In genomic region chr3:79521221-79521848, GRCh38 we compare ENCODE assay signal across 8 cellular contexts.
A peak's percentile ranks its signal among the peaks of the same experiment; 100 is the strongest.
DNase-seq lines count a peak whose midpoint lies in the region; ATAC-seq and TF ChIP-seq lines count a peak whose summit lies in the region.

No MANE protein-coding gene starts in this region.

- H3K27ac ChIP-seq in Karpas-422 (ENCODE audit: low read length) = no peak overlapping the region
- no peak overlapping the region for H3K27ac ChIP-seq in CD8-positive, alpha-beta memory T cell (ENCODE audit: low read depth, low read length)

- H3K9ac ChIP-seq in Karpas-422 (ENCODE audit: low read length) = no peak overlapping the region

- H3K36me3 Mint-ChIP-seq in CD8-positive, alpha-beta memory T cell = no peaks in the 10 kb centered on the region

- no peak overlapping the region for H3K4me3 ChIP-seq in Karpas-422 (ENCODE audit: low read length)
- H3K4me3 ChIP-seq in CD8-positive, alpha-beta memory T cell (ENCODE audit: low read length) = no peak overlapping the region

- H3K4me1 ChIP-seq in Karpas-422 (ENCODE audit: low read length) = no peaks in the 10 kb centered on the region
- no peaks in the 10 kb centered on the region for H3K4me1 ChIP-seq in CD8-positive, alpha-beta memory T cell (ENCODE audit: insufficient read depth, low read length)

- H3K27ac Mint-ChIP-seq in CD8-positive, alpha-beta memory T cell = no peak overlapping the region

- no peaks in the 10 kb centered on the region for H3K9me3 ChIP-seq in Karpas-422 (ENCODE audit: low read length)
- H3K9me3 ChIP-seq in CD8-positive, alpha-beta memory T cell (ENCODE audit: low read length) = no peaks in the 10 kb centered on the region

- H3K4me2 ChIP-seq in Karpas-422 (ENCODE audit: low read depth, low read length, poor library complexity, severe bottlenecking) = no peak overlapping the region

- peaks cover 0 to 17% (median 13%) of the 10 kb centered on the region in 5 donors for H3K9me3 Mint-ChIP-seq in CD8-positive, alpha-beta memory T cell

- no peaks in the 10 kb centered on the region for H3K9me2 ChIP-seq in Karpas-422 (replicated peaks; ENCODE audit: insufficient read depth, low read length)

- no peaks in the 10 kb centered on the region for H4K20me1 ChIP-seq in Karpas-422 (ENCODE audit: insufficient read depth, low read depth, low read length)

- H3K27me3 ChIP-seq in Karpas-422 (ENCODE audit: low read length) = no peaks in the 10 kb centered on the region
- H3K27me3 ChIP-seq in CD8-positive, alpha-beta memory T cell (ENCODE audit: insufficient read depth, low read length, poor library complexity, severe bottlenecking) = no peaks in the 10 kb centered on the region

- ATAC-seq in GM21360 (IDR thresholded peaks at IDR 0.05; ENCODE audit: unreplicated experiment) = peak; percentile 79
- ATAC-seq in SK-N-SH treated with all-trans-retinoic acid at 6 μM for 48 hours = peak; percentile 83

- H3K36me3 ChIP-seq in Karpas-422 (ENCODE audit: insufficient read depth, low read length) = no peaks in the 10 kb centered on the region
- H3K36me3 ChIP-seq in CD8-positive, alpha-beta memory T cell (ENCODE audit: insufficient read depth, low read length) = no peaks in the 10 kb centered on the region

- no peaks in the 10 kb centered on the region for H3K79me2 ChIP-seq in Karpas-422 (ENCODE audit: low read length)

- DNase-seq in DMS153 (lab: John Stamatoyannopoulos, UW) = peak; percentile 12
- DNase-seq in Karpas-422 = peak; percentile 83
- peak; percentile 3 for DNase-seq in germinal center (ENCODE audit: low spot score)
- DNase-seq in stromal cell of bone marrow (ENCODE audit: low read depth) = peak; percentile 18
- DNase-seq in CD8-positive, alpha-beta memory T cell = no peak
- DNase-seq in activated CD4-positive, alpha-beta T cell treated with anti-CD3 and anti-CD28 coated beads, Interleukin-2, amount 50 U/mL, for 4 hours = no peak

- H3K4me1 Mint-ChIP-seq in CD8-positive, alpha-beta memory T cell = no peaks in the 10 kb centered on the region

- H3K4me3 Mint-ChIP-seq in CD8-positive, alpha-beta memory T cell = no peak overlapping the region

- H3K27me3 Mint-ChIP-seq in CD8-positive, alpha-beta memory T cell = no peaks in the 10 kb centered on the region

- H2AFZ ChIP-seq in Karpas-422 (ENCODE audit: low read length) = no peak overlapping the region

- CTCF ChIA-PET in CD8-positive, alpha-beta memory T cell (lab: Charles Lee) = no interaction called here

- POLR2A ChIA-PET in CD8-positive, alpha-beta memory T cell (lab: Charles Lee) = no interaction called here

TF ChIP-seq in SK-N-SH treated with all-trans-retinoic acid at 6 μM for 48 hours, 23 proteins besides CTCF, POLR2A, EP300 and RAD21:
- TF ChIP-seq ZFP30 (CRISPR knock-in tag; IDR thresholded peaks at IDR 0.05) (no peak), ZNF8 (CRISPR knock-in tag; IDR thresholded peaks at IDR 0.05) (no peak), TOX (CRISPR knock-in tag; IDR thresholded peaks at IDR 0.05; ENCODE audit: borderline replicate concordance) (no peak), TSHZ2 (CRISPR knock-in tag; IDR thresholded peaks at IDR 0.05) (no peak), BACH2 (CRISPR knock-in tag; IDR thresholded peaks at IDR 0.05; ENCODE audit: borderline replicate concordance) (no peak), ESRRG (CRISPR knock-in tag; IDR thresholded peaks at IDR 0.05) (no peak), SNAI2 (CRISPR knock-in tag; IDR thresholded peaks at IDR 0.05) (no peak)

Comparison
In these comparisons a context has a peak if more than half of its experiments do, and no peak if none do; other contexts are left out.
1. DNase-seq: peak in DMS153 (single experiment), Karpas-422 (single experiment), germinal center (single experiment) and stromal cell of bone marrow (single experiment); none in CD8-positive, alpha-beta memory T cell (0 of 5) and activated CD4-positive, alpha-beta T cell treated with anti-CD3 and anti-CD28 coated beads, Interleukin-2, amount 50 U/mL, for 4 hours (0 of 2).